10 cellular contexts compared by ENCODE assay signal in the genomic region with DNA sequence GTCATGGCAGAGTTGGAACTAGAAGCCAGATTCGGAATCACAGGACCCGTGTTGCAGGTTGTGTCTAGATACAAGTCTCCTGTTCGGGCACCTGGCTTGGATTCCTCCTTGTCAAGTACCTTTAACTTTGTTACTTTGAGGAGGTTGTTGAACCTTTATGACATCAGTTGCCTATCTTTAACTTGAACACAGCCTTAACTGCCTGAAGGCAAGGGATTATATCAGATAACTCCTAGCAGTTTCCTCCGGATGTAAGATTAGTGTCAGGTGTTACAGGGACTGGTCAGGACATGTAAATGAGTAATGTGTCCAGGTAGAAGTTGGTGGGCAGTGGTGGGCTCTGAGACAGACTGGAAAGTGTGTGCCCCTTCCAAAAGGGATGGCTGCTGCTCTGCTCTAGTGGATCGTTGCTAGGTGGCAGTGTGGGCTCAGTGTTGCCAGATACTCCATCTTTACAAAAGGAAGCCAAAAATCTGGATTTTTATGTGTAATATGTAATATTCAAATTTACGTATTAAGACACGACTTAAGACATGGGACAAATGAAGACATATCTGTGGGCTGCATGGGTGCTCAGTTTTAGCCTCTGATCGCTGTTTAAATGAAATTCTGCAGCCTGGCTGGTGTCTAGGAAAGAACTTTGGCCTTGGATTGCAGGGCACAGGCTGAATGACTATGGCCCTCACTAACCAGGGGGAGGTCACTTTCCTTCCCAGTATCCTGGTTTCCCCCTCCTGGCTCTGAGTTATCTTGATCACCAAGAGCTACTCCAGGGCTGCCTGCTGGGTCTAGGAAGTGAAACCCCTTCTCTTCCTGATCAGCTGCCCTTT. TPM values are rescaled to one million over a fixed set of nuclear protein-coding genes. Genes with fewer than 3 reads are reported as not detected.
A peak's percentile ranks its signal among the peaks of the same experiment; 100 is the strongest.
DNase-seq lines count a peak whose midpoint lies in the region; ATAC-seq, FAIRE-seq and TF ChIP-seq lines count a peak whose summit lies in the region.
"Had no signal": no experiment of that assay in that cellular context is flagged by ENCODE, and none has a peak within 500 bp of the region (broad histone marks: within the 10 kb centered on the region; RNA-seq: fewer than 3 reads in every experiment).

No MANE protein-coding gene starts in this region.

- H3K79me2 ChIP-seq in K562 (ENCODE audit: control insufficient read depth, insufficient read depth, low read length) (peaks cover 64% of the 10 kb centered on the region), mesendoderm (ENCODE audit: control insufficient read depth, insufficient read depth, low read length) (peaks cover 13% of the 10 kb centered on the region)

- FAIRE-seq in K562 (lab: Jason Lieb, UNC) = peak; percentile 51

- H3K56ac ChIP-seq in mesendoderm (ENCODE audit: low read length) = no peak overlapping the region

- H4K20me1 ChIP-seq in BLaER1 (peaks cover 100% of the 10 kb centered on the region), K562 (replicated peaks; ENCODE audit: control insufficient read depth, insufficient read depth, low read length) (peaks cover 35% of the 10 kb centered on the region)

- H3K36me3 ChIP-seq in BLaER1 (peaks cover 30% of the 10 kb centered on the region), HEK293 (ENCODE audit: control insufficient read depth in 2 of 2, insufficient read depth in 1 of 2, low read length in 2 of 2) (peaks cover 0 to 3% of the 10 kb centered on the region in 2 experiments; a peak in 2 of 3 replicates), K562 (ENCODE audit: control insufficient read depth, insufficient read depth, low read length) (peaks cover 4% of the 10 kb centered on the region; the same call in 1 of the 3 replicates), mesendoderm (ENCODE audit: control insufficient read depth, insufficient read depth, low read length) (no peaks in the 10 kb centered on the region), mesenchymal stem cell (ENCODE audit: control insufficient read depth in 1 of 2, insufficient read depth in 2 of 2, low read depth in 1 of 2, low read length in 2 of 2) (peaks cover 3 to 10% of the 10 kb centered on the region in 2 experiments)

- TF ChIP-seq POLR2A in K562 (conservative IDR thresholded peaks at IDR 0.05) = no peak

- TF ChIP-seq RAD21 in K562 (CRISPR knock-in tag; conservative IDR thresholded peaks at IDR 0.05 in 1 of 2, IDR thresholded peaks at IDR 0.05 in 1 of 2) = peak in 1 of 2 experiments; percentile 46; a peak in 2 of 4 replicates

- H2BK120ac ChIP-seq in mesendoderm (ENCODE audit: low read depth, low read length) (no peak overlapping the region), mesenchymal stem cell (ENCODE audit: low read depth, low read length) (no peak overlapping the region)

- no peak overlapping the region for H4K5ac ChIP-seq in mesendoderm (ENCODE audit: low read length)

- H4K8ac ChIP-seq in mesendoderm (ENCODE audit: low read depth, low read length) (no peak overlapping the region), mesenchymal stem cell (ENCODE audit: low read length) (no peak overlapping the region)

- H3K27ac ChIP-seq in BLaER1 (peak overlapping the region; percentile 42), HEK293 (ENCODE audit: extremely low read depth, low read depth, low read length) (no peak overlapping the region), K562 (ENCODE audit: extremely low read depth, low read depth, low read length) (no peak overlapping the region), mesendoderm (ENCODE audit: low read depth, low read length) (no peak overlapping the region), mesenchymal stem cell (ENCODE audit: low read length, poor library complexity, severe bottlenecking) (no peak overlapping the region)

- TF ChIP-seq EP300 in K562 (IDR thresholded peaks at IDR 0.05; ENCODE audit: low read length) = no peak

- in situ Hi-C loops in K562 (cut with MboI) = no loop called here

- peak overlapping the region in 1 of 2 experiments; percentile 69 for H3K14ac ChIP-seq in mesenchymal stem cell (ENCODE audit: low read length in 2 of 2)

- no peak overlapping the region for H4K91ac ChIP-seq in mesenchymal stem cell (ENCODE audit: low read length)

- H3K4me2 ChIP-seq in BLaER1 = peak overlapping the region; percentile 64
- H3K4me2 ChIP-seq in K562 (ENCODE audit: insufficient read depth, low read length) = peak overlapping the region; percentile 3; the same call in 1 of the 2 replicates
- H3K4me2 ChIP-seq in mesendoderm (ENCODE audit: low read length) = no peak overlapping the region
- no peak overlapping the region for H3K4me2 ChIP-seq in mesenchymal stem cell (ENCODE audit: low read length, poor library complexity, severe bottlenecking)

- H3K4me3 ChIP-seq in BLaER1 (no peak overlapping the region), HEK293 (ENCODE audit: low read depth, low read length) (no peak overlapping the region), K562 (no peak overlapping the region), mesendoderm (ENCODE audit: low read length) (no peak overlapping the region), mesenchymal stem cell (ENCODE audit: insufficient read depth in 1 of 2, low read depth in 1 of 2, low read length in 2 of 2) (no peak overlapping the region)

- DNase-seq in K562 (ENCODE audit: extremely low read depth in 1 of 4, low spot score in 3 of 4) (no peak), mesendoderm (peak; percentile 22), kidney glomerular epithelial cell (lab: John Stamatoyannopoulos, UW) (no peak), mesenchymal stem cell (no peak), NCI-H1417 treated with DMSO at 0.1 percent for 48 hours (lab: John Stamatoyannopoulos, UW) (no peak)
- DNase-seq: activated CD4-positive, alpha-beta T cell treated with anti-CD3 and anti-CD28 coated beads, Interleukin-2, amount 50 U/mL, for 1 hour; activated naive CD4-positive, alpha-beta T cell treated with anti-CD3 and anti-CD28 coated beads, Interleukin-2, amount 50 U/mL, for 16 hours had no signal

- no TSS peak for BruUV-seq in K562 (replicated peaks; lab: Mats Ljungman, UMichigan)

- TF ChIP-seq CTCF in HEK293 (tag by site-specific recombination; IDR thresholded peaks at IDR 0.05) (0 out of 2 replicates have a peak, but pooled peaks have one; percentile 19), K562 (IDR thresholded peaks at IDR 0.05 in 2 of 3, conservative IDR thresholded peaks at IDR 0.05 in 1 of 3; ENCODE audit: insufficient read depth in 2 of 3, low read depth in 1 of 3, low read length in 3 of 3) (peak in 2 of 3 experiments; percentile 24 to 37; a peak in 1 of 6 replicates)

- H2BK12ac ChIP-seq in mesenchymal stem cell (ENCODE audit: low read length in 2 of 2) = no peak overlapping the region

- H3K79me1 ChIP-seq in mesendoderm (ENCODE audit: low read length) = peaks cover 30% of the 10 kb centered on the region
- peaks cover 22% of the 10 kb centered on the region for H3K79me1 ChIP-seq in mesenchymal stem cell (replicated peaks; ENCODE audit: low read length, poor library complexity, severe bottlenecking)

- H2BK5ac ChIP-seq in mesendoderm (ENCODE audit: low read length) = no peak overlapping the region
- no peak overlapping the region for H2BK5ac ChIP-seq in mesenchymal stem cell (ENCODE audit: low read depth, low read length, poor library complexity, severe bottlenecking)

- intact Hi-C loops in K562 (cut with micrococcal nuclease) = no loop called here

- POLR2A ChIA-PET in HEK293 (lab: Yijun Ruan, JAX) = no interaction called here
- POLR2A ChIA-PET in K562 (lab: Yijun Ruan, JAX) = interaction anchor here (0.6 to 3.0 kb wide), 5 partner anchors 8 to 276 kb away, joined by 3 to 9 read pairs (median 3); no protein-coding TSS in a partner anchor

- no peak overlapping the region for H2AFZ ChIP-seq in K562 (ENCODE audit: low read depth, low read length)
- H2AFZ ChIP-seq in mesenchymal stem cell (ENCODE audit: low read depth, low read length) = no peak overlapping the region

- no peak overlapping the region for H3K9ac ChIP-seq in BLaER1
- H3K9ac ChIP-seq in K562 (ENCODE audit: insufficient read depth in 1 of 2, low read depth in 2 of 2, low read length in 2 of 2) = no peak overlapping the region; a peak in 1 of 4 replicates
- no peak overlapping the region for H3K9ac ChIP-seq in mesendoderm (ENCODE audit: low read length)
- no peak overlapping the region for H3K9ac ChIP-seq in mesenchymal stem cell (ENCODE audit: low read length)

- no peaks in the 10 kb centered on the region for H3K27me3 ChIP-seq in BLaER1
- no peaks in the 10 kb centered on the region for H3K27me3 ChIP-seq in K562 (ENCODE audit: control insufficient read depth in 2 of 2, insufficient read depth in 2 of 2, low read length in 2 of 2)
- no peaks in the 10 kb centered on the region for H3K27me3 ChIP-seq in mesendoderm (ENCODE audit: insufficient read depth, low read length, poor library complexity)
- no peaks in the 10 kb centered on the region for H3K27me3 ChIP-seq in mesenchymal stem cell (ENCODE audit: control insufficient read depth in 1 of 2, insufficient read depth in 1 of 2, low read length in 2 of 2)

- H3K9me1 ChIP-seq in K562 (ENCODE audit: control insufficient read depth, insufficient read depth, low read length) = peaks cover 3% of the 10 kb centered on the region

- H3K4me1 ChIP-seq in BLaER1 (peaks cover 46% of the 10 kb centered on the region), HEK293 (ENCODE audit: control insufficient read depth, insufficient read depth, low read length) (peaks cover 15% of the 10 kb centered on the region), K562 (replicated peaks in 1 of 2; ENCODE audit: control insufficient read depth in 2 of 2, insufficient read depth in 2 of 2, low read length in 2 of 2) (peaks cover 5 to 24% of the 10 kb centered on the region in 2 experiments; a peak in 4 of 5 replicates), mesendoderm (ENCODE audit: control insufficient read depth, low read depth, low read length) (no peaks in the 10 kb centered on the region), mesenchymal stem cell (ENCODE audit: control insufficient read depth, insufficient read depth, low read depth, low read length) (peaks cover 11% of the 10 kb centered on the region)

- ATAC-seq in K562 = peak; percentile 64
- ATAC-seq in HG03108 (IDR thresholded peaks at IDR 0.05; ENCODE audit: unreplicated experiment) = no peak

- CTCF ChIA-PET in HEK293 (lab: Yijun Ruan, JAX) = interaction anchor here (1.6 to 2.5 kb wide), 2 partner anchors 230 to 231 kb away, joined by 5 to 6 read pairs; no protein-coding TSS in a partner anchor
- CTCF ChIA-PET in K562 (lab: Yijun Ruan, JAX; ENCODE audit: low intra/inter-chr PET ratio) = no interaction called here

- H2AK5ac ChIP-seq in mesendoderm (ENCODE audit: low read length) = no peak overlapping the region
- no peak overlapping the region for H2AK5ac ChIP-seq in mesenchymal stem cell (ENCODE audit: low read length, severe bottlenecking)

- H3K9me3 ChIP-seq in BLaER1 (0 out of 2 replicates have a peak, but pooled peaks cover 4% of the 10 kb centered on the region), HEK293 (ENCODE audit: control insufficient read depth, insufficient read depth, low read depth, low read length) (no peaks in the 10 kb centered on the region), K562 (replicated peaks; ENCODE audit: control insufficient read depth, insufficient read depth, low read depth, low read length) (no peaks in the 10 kb centered on the region), mesenchymal stem cell (ENCODE audit: control insufficient read depth, low read length) (no peaks in the 10 kb centered on the region)

- 39% methylated on average over 8 of the region's 8 CpGs for WGBS in K562 (ENCODE audit: insufficient coverage, low coverage, missing lambda C conversion rate)
- no CpG with 5 or more reads among the region's 8 CpGs for WGBS in mesendoderm (ENCODE audit: extremely low coverage, insufficient coverage, low lambda C conversion rate)
- WGBS in mesenchymal stem cell = 94% methylated on average over 8 of the region's 8 CpGs

- H3K23ac ChIP-seq in mesendoderm (ENCODE audit: low read length) = peak overlapping the region; percentile 9
- no peak overlapping the region for H3K23ac ChIP-seq in mesenchymal stem cell (ENCODE audit: low read length in 2 of 2)

- no peak overlapping the region for H3K4ac ChIP-seq in mesendoderm (ENCODE audit: low read depth, low read length)
- no peak overlapping the region for H3K4ac ChIP-seq in mesenchymal stem cell (ENCODE audit: low read depth in 1 of 2, low read length in 2 of 2)

- no peak overlapping the region for H3K18ac ChIP-seq in mesendoderm (ENCODE audit: low read length)
- no peak overlapping the region for H3K18ac ChIP-seq in mesenchymal stem cell (ENCODE audit: low read depth in 1 of 2, low read length in 2 of 2)

- H2BK15ac ChIP-seq in mesendoderm (replicated peaks; ENCODE audit: low read depth) (no peak overlapping the region), mesenchymal stem cell (ENCODE audit: low read depth, poor library complexity, severe bottlenecking) (no peak overlapping the region)

RNA-seq across cellular contexts. Expression of a gene that starts 27.1 kb away (rescaled TPM):
- 6.2 and 7.5 TPM in 2 replicates for total RNA-seq in K562 (2011; cell fraction: chromatin; rRNA removed; ENCODE audit: low replicate concordance)
- 5.7 TPM in 2 replicates for total RNA-seq in K562 (2011; cell fraction: nucleolus; rRNA removed)
- 7.3 and 9.1 TPM in 2 replicates for total RNA-seq in K562 (2011; cell fraction: nucleoplasm; rRNA removed)
- 35.4 and 39.2 TPM in 2 replicates for total RNA-seq in K562 (2014; rRNA removed)
- total RNA-seq in K562 (2014; rRNA removed; fragmentation: Illumina TruSeq; extraction: Trizol) = 18.6 and 18.8 TPM in 2 replicates
- total RNA-seq in K562 (2015; rRNA removed; fragmentation: Illumina TruSeq; extraction: Trizol) = 30.4 and 30.8 TPM in 2 replicates
- total RNA-seq in K562 (2021) = 43.9 and 45.1 TPM in 2 replicates
- 25.2 and 31.8 TPM in 2 replicates for polyA plus RNA-seq in K562 (2011; rRNA removed)
- 21.4 and 26.5 TPM in 2 replicates for polyA plus RNA-seq in K562 (2011; cell fraction: cytosol; rRNA removed)
- polyA plus RNA-seq in K562 (2011; cell fraction: nucleus; rRNA removed) = 8.8 and 10.6 TPM in 2 replicates
- 58.9 and 64.6 TPM in 2 replicates for polyA plus RNA-seq in K562 (2012)
- 55.9 and 61.8 TPM in 2 replicates for polyA plus RNA-seq in K562 (2014; fragmentation: Illumina TruSeq; extraction: Trizol)
- 1 to 10 TPM; 1.8 to 2.5 TPM for polyA plus RNA-seq in K562 (2014; fragmentation: Nextera tagmentation; extraction: Ambion mirVana)
- 51.9 and 64.7 TPM in 2 replicates for polyA plus RNA-seq in K562 (2014; rRNA removed)
- 10.0 and 11.8 TPM in 2 replicates for polyA minus RNA-seq in K562 (2011; rRNA and poly(A)+ RNA removed)
- polyA minus RNA-seq in K562 (2011; cell fraction: cytosol; rRNA and poly(A)+ RNA removed) = 13.6 and 16.1 TPM in 2 replicates
- 2.7 and 4.3 TPM in 2 replicates for polyA minus RNA-seq in K562 (2011; cell fraction: nucleus; rRNA and poly(A)+ RNA removed)
- 58.2 TPM for polyA plus RNA-seq in mesendoderm (2013, experiment 1 of 2)
- 60.2 TPM for polyA plus RNA-seq in mesendoderm (2013, experiment 2 of 2)
- 93.8 TPM for polyA plus RNA-seq in mesenchymal stem cell (2013, experiment 1 of 2)
- polyA plus RNA-seq in mesenchymal stem cell (2013, experiment 2 of 2) = 92.8 TPM

Comparison
In these comparisons a context has a peak if more than half of its experiments do, and no peak if none do; other contexts are left out.
1. H3K4me2 ChIP-seq: peak in BLaER1 (single experiment) and K562 (single experiment); none in mesendoderm (single experiment) and mesenchymal stem cell (single experiment).